Comparison of ENCODE assay signal across 11 cellular contexts in the genomic region with DNA sequence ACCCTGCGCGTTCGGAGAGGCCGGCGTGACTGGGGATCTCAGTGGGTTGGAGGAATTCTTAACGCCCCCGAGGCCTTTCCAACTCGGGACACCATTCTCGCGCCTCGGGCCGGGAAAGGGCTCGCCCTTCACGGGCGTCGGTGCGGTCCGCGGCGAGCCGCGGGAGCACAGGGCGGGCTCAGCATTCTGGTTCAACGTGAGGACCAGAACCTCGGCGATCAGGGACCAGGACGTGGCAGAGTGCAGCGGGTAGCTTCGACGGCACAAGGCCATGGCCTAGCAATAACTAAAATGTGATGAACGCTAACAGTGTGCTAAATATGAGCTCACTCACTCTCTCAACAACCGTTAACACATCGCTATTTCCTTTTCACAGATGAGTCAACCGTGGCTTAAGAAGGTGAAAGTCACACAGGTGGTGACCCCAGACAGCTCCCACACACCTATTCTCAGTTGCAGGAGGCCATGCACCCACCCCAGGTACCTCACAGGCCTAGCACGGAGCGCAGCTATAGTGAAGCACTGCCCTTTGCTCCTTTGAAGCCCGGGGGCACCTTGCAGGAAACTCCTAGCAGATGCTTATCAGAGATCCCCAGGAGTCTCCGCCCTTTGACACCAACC. TPM values are rescaled to one million over a fixed set of nuclear protein-coding genes. Genes with fewer than 3 reads are reported as not detected.
DNase-seq lines count a peak whose midpoint lies in the region; ATAC-seq and TF ChIP-seq lines count a peak whose summit lies in the region.
"Had no signal": no experiment of that assay in that cellular context is flagged by ENCODE, and none has a peak within 500 bp of the region (broad histone marks: within the 10 kb centered on the region; RNA-seq: fewer than 3 reads in every experiment).

No MANE protein-coding gene starts in this region.

- peak overlapping the region; percentile 12 for H3K4me3 Mint-ChIP-seq in chondrocyte (ENCODE audit: unreplicated experiment)

- no peaks in the 10 kb centered on the region for H4K20me1 ChIP-seq in GM23248 (ENCODE audit: insufficient read depth)

- no peak overlapping the region for H4K91ac ChIP-seq in neuronal stem cell (ENCODE audit: low read depth, low read length, poor library complexity)

- no peak for ATAC-seq in HG02981 (IDR thresholded peaks at IDR 0.05; ENCODE audit: unreplicated experiment)

- DNase-seq in GM03348 (ENCODE audit: low spot score) (peak; percentile 36), GM23248 (peak; percentile 83), chondrocyte (ENCODE audit: low spot score) (no peak), neuronal stem cell (ENCODE audit: low spot score) (no peak), iPS-NIHi11 (ENCODE audit: low spot score) (no peak), NCI-H2029 treated with DMSO at 0.1 percent for 48 hours (lab: John Stamatoyannopoulos, UW) (no peak), H7 (no peak)
- DNase-seq: DND-41 had no signal

- no peak overlapping the region for H2BK5ac ChIP-seq in neuronal stem cell (ENCODE audit: low read length)

- H2BK120ac ChIP-seq in neuronal stem cell (ENCODE audit: low read depth, low read length): no peak overlapping the region

- H3K4me1 ChIP-seq in GM23248 (ENCODE audit: insufficient read depth) (peaks cover 38% of the 10 kb centered on the region), neuronal stem cell (ENCODE audit: control insufficient read depth in 2 of 2, insufficient read depth in 1 of 2, low read depth in 1 of 2, low read length in 2 of 2) (peaks cover 0 to 16% of the 10 kb centered on the region in 2 donors)

- peaks cover 24% of the 10 kb centered on the region for H3K4me1 Mint-ChIP-seq in chondrocyte (ENCODE audit: low read depth)

- H3K4ac ChIP-seq in neuronal stem cell (ENCODE audit: low read length): no peak overlapping the region

- peaks cover 21% of the 10 kb centered on the region for H3F3A ChIP-seq in GM23248 (ENCODE audit: insufficient read depth)

- H3K27ac ChIP-seq in GM23248: peak overlapping the region; percentile 83
- no peak overlapping the region for H3K27ac ChIP-seq in neuronal stem cell (replicated peaks; ENCODE audit: low read length)
- H3K27ac ChIP-seq: SJCRH30 had no signal

- H3K36me3 ChIP-seq in GM23248 (ENCODE audit: low read depth) (no peaks in the 10 kb centered on the region), neuronal stem cell (replicated peaks in 1 of 2; ENCODE audit: control insufficient read depth in 2 of 2, insufficient read depth in 2 of 2, low read length in 2 of 2) (no peaks in the 10 kb centered on the region), H7 (replicated peaks; ENCODE audit: control insufficient read depth, insufficient read depth, low read length) (no peaks in the 10 kb centered on the region)
- H3K36me3 ChIP-seq: SJCRH30 had no signal

- H3K4me2 ChIP-seq in GM23248 (ENCODE audit: unreplicated experiment) (peak overlapping the region; percentile 74), neuronal stem cell (ENCODE audit: insufficient read depth, low read length, poor library complexity, severe bottlenecking) (peak overlapping the region; percentile 51)

- H3K4me3 ChIP-seq in GM23248: peak overlapping the region; percentile 67
- H3K4me3 ChIP-seq in neuronal stem cell (ENCODE audit: low read length in 2 of 2): no peak overlapping the region
- H3K4me3 ChIP-seq in H7 (ENCODE audit: insufficient read depth, low read depth, low read length): no peak overlapping the region; the same call in 1 of the 2 replicates
- H3K4me3 ChIP-seq: SJCRH30 had no signal

- H3K79me2 ChIP-seq in GM23248 (ENCODE audit: insufficient read depth): peaks cover 81% of the 10 kb centered on the region

- H2AFZ ChIP-seq in GM23248 (peak overlapping the region; percentile 84), neuronal stem cell (ENCODE audit: low read length) (peak overlapping the region; percentile 65)

- no peaks in the 10 kb centered on the region for H3K9me3 ChIP-seq in GM23248 (ENCODE audit: low read depth)
- H3K9me3 ChIP-seq in neuronal stem cell (replicated peaks in 1 of 2; ENCODE audit: control insufficient read depth in 2 of 2, insufficient read depth in 1 of 2, low read depth in 1 of 2, low read length in 2 of 2): no peaks in the 10 kb centered on the region
- H3K9me3 ChIP-seq: SJCRH30 had no signal

- TF ChIP-seq CTCF in chondrocyte (IDR thresholded peaks at IDR 0.05): peak; percentile 51

- H3K79me1 ChIP-seq in neuronal stem cell (ENCODE audit: low read depth, low read length): no peaks in the 10 kb centered on the region

- H3K27me3 ChIP-seq in GM23248 (replicated peaks; ENCODE audit: insufficient read depth) (no peaks in the 10 kb centered on the region), neuronal stem cell (ENCODE audit: control insufficient read depth in 3 of 3, insufficient read depth in 3 of 3, low read depth in 1 of 3, low read length in 3 of 3) (peaks cover 30 to 100% (median 84%) of the 10 kb centered on the region in 3 experiments), H7 (ENCODE audit: control insufficient read depth, insufficient read depth, low read length) (peaks cover 98% of the 10 kb centered on the region)

- peak overlapping the region; percentile 89 for H3K18ac ChIP-seq in neuronal stem cell (ENCODE audit: low read length)

- H2BK15ac ChIP-seq in neuronal stem cell (ENCODE audit: low read length): no peak overlapping the region

- no peak overlapping the region for H4K8ac ChIP-seq in neuronal stem cell (ENCODE audit: low read depth, low read length)

- H3K9ac ChIP-seq in GM23248 (peak overlapping the region; percentile 87), neuronal stem cell (ENCODE audit: low read depth, low read length, poor library complexity) (no peak overlapping the region)

- H2BK12ac ChIP-seq in neuronal stem cell (ENCODE audit: low read length): no peak overlapping the region

- 9 to 10% methylated on average over 38 of the region's 38 CpGs for WGBS in GM23248 (ENCODE audit: low coverage in 1 of 2, low lambda C conversion rate in 2 of 2, missing lambda C conversion rate in 2 of 2), 2 experiments
- no CpG with 5 or more reads among the region's 38 CpGs for WGBS in neuronal stem cell (ENCODE audit: extremely low coverage in 2 of 2, insufficient read length in 2 of 2, insufficient replicate concordance in 1 of 2), 2 donors

- no peaks in the 10 kb centered on the region for H3K36me3 Mint-ChIP-seq in chondrocyte (ENCODE audit: low read depth)

- H3K27me3 Mint-ChIP-seq in chondrocyte (ENCODE audit: low read depth): peaks cover 54% of the 10 kb centered on the region

- H3K14ac ChIP-seq in neuronal stem cell (ENCODE audit: low read length): no peak overlapping the region

- in situ Hi-C loops in GM23248 (cut with MboI): no loop called here

- H3K23ac ChIP-seq in neuronal stem cell (ENCODE audit: low read depth, low read length, poor library complexity): no peak overlapping the region

- H3K9me3 Mint-ChIP-seq in chondrocyte (ENCODE audit: low read depth): no peaks in the 10 kb centered on the region

- H2AK5ac ChIP-seq in neuronal stem cell (ENCODE audit: low read depth, low read length): no peak overlapping the region

- no peaks in the 10 kb centered on the region for H3K9me2 ChIP-seq in GM23248 (ENCODE audit: insufficient read depth)

- H3K27ac Mint-ChIP-seq in chondrocyte (ENCODE audit: unreplicated experiment): no peak overlapping the region

RNA-seq across cellular contexts. Expression of a gene that starts 4.5 kb away (rescaled TPM):
- 13.4 and 16.3 TPM in 2 replicates for total RNA-seq in GM23248 (2014; rRNA removed; shearing (Covaris generic))
- 12.8 and 13.2 TPM in 2 replicates for polyA plus RNA-seq in GM23248 (2016; fragmentation: Nextera tagmentation; extraction: Ambion mirVana)
- 4.7 TPM in 1 of 3 replicates, not detected in the others for total RNA-seq in chondrocyte
- 14.9 TPM for polyA plus RNA-seq in neuronal stem cell (2013, experiment 1 of 2)
- 14.7 TPM for polyA plus RNA-seq in neuronal stem cell (2013, experiment 2 of 2)
- total RNA-seq in H7 (2014; rRNA removed; shearing (Covaris generic)): not detected in 2 replicates
- total RNA-seq: dermis microvascular lymphatic vessel endothelial cell had no signal

Comparison
In these comparisons a context has a peak if more than half of its experiments do, and no peak if none do; other contexts are left out.
1. DNase-seq: peak in GM03348 (single experiment) and GM23248 (single experiment); none in chondrocyte (single experiment), neuronal stem cell (single experiment), iPS-NIHi11 (single experiment), NCI-H2029 treated with DMSO at 0.1 percent for 48 hours (single experiment) and H7 (single experiment).